Comparison of ENCODE assay signal across 17 cellular contexts in genomic region chr2:40343904-40344303, GRCh38.
A peak's percentile ranks its signal among the peaks of the same experiment; 100 is the strongest.
DNase-seq lines count a peak whose midpoint lies in the region; ATAC-seq and TF ChIP-seq lines count a peak whose summit lies in the region.
"Had no signal": no experiment of that assay in that cellular context is flagged by ENCODE, and none has a peak within 500 bp of the region (broad histone marks: within the 10 kb centered on the region; RNA-seq: fewer than 3 reads in every experiment).

No MANE protein-coding gene starts in this region.

- no peak overlapping the region for H2BK5ac ChIP-seq in mesenchymal stem cell (ENCODE audit: low read depth, low read length, poor library complexity, severe bottlenecking)

- H3K4me1 ChIP-seq in mesenchymal stem cell (ENCODE audit: control insufficient read depth, insufficient read depth, low read depth, low read length): peaks cover 4% of the 10 kb centered on the region

- H3K27ac ChIP-seq in mesenchymal stem cell (ENCODE audit: low read length, poor library complexity, severe bottlenecking): no peak overlapping the region
- H3K27ac ChIP-seq: SK-N-MC had no signal

- H3K9ac ChIP-seq in mesenchymal stem cell (ENCODE audit: low read length): no peak overlapping the region

- no peak for TF ChIP-seq CTCF in cardiac fibroblast (IDR thresholded peaks at IDR 0.05; ENCODE audit: low read depth, low read length)

- H3K9me3 ChIP-seq in mesenchymal stem cell (ENCODE audit: control insufficient read depth, low read length): no peaks in the 10 kb centered on the region
- H3K9me3 ChIP-seq: thoracic aorta had no signal

- H3K4me2 ChIP-seq in mesenchymal stem cell (ENCODE audit: low read length, poor library complexity, severe bottlenecking): no peak overlapping the region
- H3K4me2 ChIP-seq: GM23338 had no signal

- H3K4me3 ChIP-seq in cardiac fibroblast (replicated peaks in 1 of 2; ENCODE audit: low read depth in 2 of 2, low read length in 2 of 2): no peak overlapping the region
- no peak overlapping the region for H3K4me3 ChIP-seq in mesenchymal stem cell (ENCODE audit: insufficient read depth in 1 of 2, low read depth in 1 of 2, low read length in 2 of 2)
- H3K4me3 ChIP-seq: GM23338, lung, SK-N-MC, thoracic aorta had no signal

- no peaks in the 10 kb centered on the region for H3K79me1 ChIP-seq in mesenchymal stem cell (replicated peaks; ENCODE audit: low read length, poor library complexity, severe bottlenecking)

- H3K27me3 ChIP-seq in mesenchymal stem cell (ENCODE audit: control insufficient read depth in 1 of 2, insufficient read depth in 1 of 2, low read length in 2 of 2): no peaks in the 10 kb centered on the region

- no peak overlapping the region for H3K14ac ChIP-seq in mesenchymal stem cell (ENCODE audit: low read length in 2 of 2)

- DNase-seq in AG20443 (ENCODE audit: low spot score) (peak; percentile 61), LHCN-M2 (ENCODE audit: low read depth) (peak; percentile 75), cardiac fibroblast (ENCODE audit: low read depth in 2 of 2) (peak; percentile 64 to 87), mesenchymal stem cell (peak; percentile 32), NCI-H146 (lab: John Stamatoyannopoulos, UW) (no peak), NCI-H1092 treated with DMSO at 0.1 percent for 48 hours (lab: John Stamatoyannopoulos, UW) (no peak), SHP77 (lab: John Stamatoyannopoulos, UW) (no peak)
- DNase-seq: activated CD4-positive, alpha-beta memory T cell treated with anti-CD3 and anti-CD28 coated beads, Interleukin-2, amount 10 ng/mL, durations not matched to agents 7 days and 5 days; amygdala; dermis blood vessel endothelial cell; nephron progenitor cell had no signal

- peak overlapping the region in 1 of 2 experiments; percentile 22 for H2BK12ac ChIP-seq in mesenchymal stem cell (ENCODE audit: low read length in 2 of 2)

- no peak overlapping the region for H4K91ac ChIP-seq in mesenchymal stem cell (ENCODE audit: low read length)

- H2AFZ ChIP-seq in mesenchymal stem cell (ENCODE audit: low read depth, low read length): no peak overlapping the region
- H2AFZ ChIP-seq: GM23338 had no signal

- peak overlapping the region; percentile 49 for H2BK120ac ChIP-seq in mesenchymal stem cell (ENCODE audit: low read depth, low read length)

- WGBS in mesenchymal stem cell: 55% methylated on average over 2 of the region's 2 CpGs

- no peak overlapping the region for H4K8ac ChIP-seq in mesenchymal stem cell (ENCODE audit: low read length)

- H3K18ac ChIP-seq in mesenchymal stem cell (ENCODE audit: low read depth in 1 of 2, low read length in 2 of 2): no peak overlapping the region

- no peak overlapping the region for H3K23ac ChIP-seq in mesenchymal stem cell (ENCODE audit: low read length in 2 of 2)

- no peak overlapping the region for H3K4ac ChIP-seq in mesenchymal stem cell (ENCODE audit: low read depth in 1 of 2, low read length in 2 of 2)

- ATAC-seq in HG03460 (IDR thresholded peaks at IDR 0.05; ENCODE audit: unreplicated experiment): no peak
- ATAC-seq: esophagus mucosa, GM23338 had no signal

- H2BK15ac ChIP-seq in mesenchymal stem cell (ENCODE audit: low read depth, poor library complexity, severe bottlenecking): no peak overlapping the region

- H2AK5ac ChIP-seq in mesenchymal stem cell (ENCODE audit: low read length, severe bottlenecking): no peak overlapping the region

- no peaks in the 10 kb centered on the region for H3K36me3 ChIP-seq in mesenchymal stem cell (ENCODE audit: control insufficient read depth in 1 of 2, insufficient read depth in 2 of 2, low read depth in 1 of 2, low read length in 2 of 2)
- H3K36me3 ChIP-seq: thoracic aorta had no signal

Comparison
In these comparisons a context has a peak if more than half of its experiments do, and no peak if none do; other contexts are left out.
1. DNase-seq: peak in AG20443 (single experiment), LHCN-M2 (single experiment), cardiac fibroblast (2 of 2) and mesenchymal stem cell (single experiment); none in NCI-H146 (single experiment), NCI-H1092 treated with DMSO at 0.1 percent for 48 hours (single experiment) and SHP77 (0 of 2).